ENCODE assay signal across 16 cellular contexts in genomic region chr1:80892452-80892995, GRCh38.
A peak's percentile ranks its signal among the peaks of the same experiment; 100 is the strongest.
DNase-seq lines count a peak whose midpoint lies in the region; ATAC-seq, FAIRE-seq and TF ChIP-seq lines count a peak whose summit lies in the region.
"Had no signal": no experiment of that assay in that cellular context is flagged by ENCODE, and none has a peak within 500 bp of the region (broad histone marks: within the 10 kb centered on the region; RNA-seq: fewer than 3 reads in every experiment).

No MANE protein-coding gene starts in this region.

- no peak overlapping the region for H3K18ac ChIP-seq in mesendoderm (ENCODE audit: low read length)

- peaks cover 19% of the 10 kb centered on the region for H3K9me3 Mint-ChIP-seq in stimulated activated effector memory CD8-positive, alpha-beta T cell treated with anti-CD3 and anti-CD28 coated beads, Interleukin-12 subunit alpha, Interleukin-12 subunit beta, amount 100 ng/mL, for 72 hours

- H3K36me3 ChIP-seq in bronchial epithelial cell (ENCODE audit: control insufficient read depth, insufficient read depth, low read length) = no peaks in the 10 kb centered on the region
- H3K36me3 ChIP-seq in mesendoderm (ENCODE audit: control insufficient read depth, insufficient read depth, low read length) = no peaks in the 10 kb centered on the region
- H3K36me3 ChIP-seq: upper lobe of left lung had no signal

- H2BK15ac ChIP-seq in mesendoderm (replicated peaks; ENCODE audit: low read depth) = no peak overlapping the region

- no peak overlapping the region for H3K4me2 ChIP-seq in mesendoderm (ENCODE audit: low read length)

- no peaks in the 10 kb centered on the region for H3K79me1 ChIP-seq in mesendoderm (ENCODE audit: low read length)

- no peaks in the 10 kb centered on the region for H3K4me1 ChIP-seq in mesendoderm (ENCODE audit: control insufficient read depth, low read depth, low read length)
- H3K4me1 ChIP-seq: upper lobe of left lung had no signal

- no CpG with 5 or more reads among the region's 4 CpGs for WGBS in mesendoderm (ENCODE audit: extremely low coverage, insufficient coverage, low lambda C conversion rate)

- H3K27me3 ChIP-seq in bronchial epithelial cell (ENCODE audit: control insufficient read depth, insufficient read depth, low read length) (no peaks in the 10 kb centered on the region), mesendoderm (ENCODE audit: insufficient read depth, low read length, poor library complexity) (no peaks in the 10 kb centered on the region)
- H3K27me3 ChIP-seq: upper lobe of left lung had no signal

- H3K4me3 ChIP-seq in bronchial epithelial cell (ENCODE audit: low read depth, low read length) (no peak overlapping the region), mesendoderm (ENCODE audit: low read length) (no peak overlapping the region)
- H3K4me3 ChIP-seq: upper lobe of left lung had no signal

- H3K27ac ChIP-seq in mesendoderm (ENCODE audit: low read depth, low read length) = no peak overlapping the region
- H3K27ac ChIP-seq: upper lobe of left lung had no signal

- no peak overlapping the region for H4K8ac ChIP-seq in mesendoderm (ENCODE audit: low read depth, low read length)

- no peaks in the 10 kb centered on the region for H3K36me3 Mint-ChIP-seq in stimulated activated effector memory CD8-positive, alpha-beta T cell treated with anti-CD3 and anti-CD28 coated beads, Interleukin-12 subunit alpha, Interleukin-12 subunit beta, amount 100 ng/mL, for 72 hours
- H3K36me3 Mint-ChIP-seq: natural killer cell had no signal

- H3K56ac ChIP-seq in mesendoderm (ENCODE audit: low read length) = no peak overlapping the region

- DNase-seq in AG08395 (ENCODE audit: low spot score) (peak; percentile 2), bronchial epithelial cell (ENCODE audit: low read depth) (no peak), mesendoderm (peak; percentile 15), UCSD-AML1 (lab: John Stamatoyannopoulos, UW; ENCODE audit: unreplicated experiment) (no peak)
- DNase-seq in stimulated activated effector memory CD8-positive, alpha-beta T cell treated with anti-CD3 and anti-CD28 coated beads, Interleukin-12 subunit alpha, Interleukin-12 subunit beta, amount 100 ng/mL, for 72 hours (ENCODE audit: low spot score in 2 of 2) = no peak
- DNase-seq: activated CD8-positive, alpha-beta T cell treated with anti-CD3 and anti-CD28 coated beads, Interleukin-2, amount 10 ng/mL, durations not matched to agents 7 days and 5 days; central memory CD4-positive, alpha-beta T cell; DMS53; kidney; natural killer cell; stimulated activated CD4-positive, alpha-beta T cell treated with anti-CD3 and anti-CD28 coated beads, Interleukin-12 subunit alpha, Interleukin-12 subunit beta, amount 100 ng/mL, for 4 hours; upper lobe of left lung had no signal

- H4K5ac ChIP-seq in mesendoderm (ENCODE audit: low read length) = no peak overlapping the region

- ATAC-seq in HG03432 (IDR thresholded peaks at IDR 0.05; ENCODE audit: unreplicated experiment) (peak; percentile 36), HG03342 (IDR thresholded peaks at IDR 0.05; ENCODE audit: unreplicated experiment) (no peak), GM21447 (IDR thresholded peaks at IDR 0.05; ENCODE audit: unreplicated experiment) (no peak)
- no peak for ATAC-seq in stimulated activated effector memory CD8-positive, alpha-beta T cell treated with anti-CD3 and anti-CD28 coated beads, Interleukin-12 subunit alpha, Interleukin-12 subunit beta, amount 100 ng/mL, for 72 hours
- ATAC-seq: activated CD8-positive, alpha-beta T cell treated with anti-CD3 and anti-CD28 coated beads, Interleukin-2, amount 10 ng/mL, durations not matched to agents 7 days and 5 days; natural killer cell had no signal

- H2BK5ac ChIP-seq in mesendoderm (ENCODE audit: low read length) = no peak overlapping the region

- no peak overlapping the region for H2BK120ac ChIP-seq in mesendoderm (ENCODE audit: low read depth, low read length)

- no peak overlapping the region for H3K23ac ChIP-seq in mesendoderm (ENCODE audit: low read length)

- H3K4ac ChIP-seq in mesendoderm (ENCODE audit: low read depth, low read length) = no peak overlapping the region

- H3K4me1 Mint-ChIP-seq in stimulated activated effector memory CD8-positive, alpha-beta T cell treated with anti-CD3 and anti-CD28 coated beads, Interleukin-12 subunit alpha, Interleukin-12 subunit beta, amount 100 ng/mL, for 72 hours = no peaks in the 10 kb centered on the region

- no peak overlapping the region for H3K4me3 Mint-ChIP-seq in stimulated activated effector memory CD8-positive, alpha-beta T cell treated with anti-CD3 and anti-CD28 coated beads, Interleukin-12 subunit alpha, Interleukin-12 subunit beta, amount 100 ng/mL, for 72 hours
- H3K4me3 Mint-ChIP-seq: activated CD8-positive, alpha-beta T cell treated with anti-CD3 and anti-CD28 coated beads, Interleukin-2, amount 10 ng/mL, durations not matched to agents 7 days and 5 days; natural killer cell had no signal

- H2AK5ac ChIP-seq in mesendoderm (ENCODE audit: low read length) = no peak overlapping the region

- H3K27ac Mint-ChIP-seq in stimulated activated effector memory CD8-positive, alpha-beta T cell treated with anti-CD3 and anti-CD28 coated beads, Interleukin-12 subunit alpha, Interleukin-12 subunit beta, amount 100 ng/mL, for 72 hours = no peak overlapping the region
- H3K27ac Mint-ChIP-seq: activated CD8-positive, alpha-beta T cell treated with anti-CD3 and anti-CD28 coated beads, Interleukin-2, amount 10 ng/mL, durations not matched to agents 7 days and 5 days; natural killer cell had no signal

- H3K79me2 ChIP-seq in mesendoderm (ENCODE audit: control insufficient read depth, insufficient read depth, low read length) = no peaks in the 10 kb centered on the region

- H3K9ac ChIP-seq in mesendoderm (ENCODE audit: low read length) = no peak overlapping the region

- no peak for TF ChIP-seq CTCF in bronchial epithelial cell (IDR thresholded peaks at IDR 0.05; ENCODE audit: insufficient read depth, low read length, severe bottlenecking)

- FAIRE-seq in bronchial epithelial cell (lab: Jason Lieb, UNC) = peak; percentile 7
- FAIRE-seq: GM19239, kidney had no signal

Comparison
In these comparisons a context has a peak if more than half of its experiments do, and no peak if none do; other contexts are left out.
1. DNase-seq: peak in AG08395 (single experiment) and mesendoderm (single experiment); none in bronchial epithelial cell (single experiment), UCSD-AML1 (single experiment) and stimulated activated effector memory CD8-positive, alpha-beta T cell treated with anti-CD3 and anti-CD28 coated beads, Interleukin-12 subunit alpha, Interleukin-12 subunit beta, amount 100 ng/mL, for 72 hours (0 of 2).